Comparison of ENCODE assay signal across 1 cellular context in genomic region chr2:134722728-134723127, GRCh38.
TF ChIP-seq lines count a peak whose summit lies in the region.

No MANE protein-coding gene starts in this region.

TF ChIP-seq in IMR-90, 13 proteins besides CTCF, POLR2A, EP300 and RAD21:
- no peak for TF ChIP-seq MAFK (IDR thresholded peaks at IDR 0.05; ENCODE audit: low read depth, low read length)
